ENCODE assay signal across 8 cellular contexts in genomic region chr1:47990286-47990685, GRCh38. TPM values are rescaled to one million over a fixed set of nuclear protein-coding genes. Genes with fewer than 3 reads are reported as not detected.
"Had no signal": no experiment of that assay in that cellular context is flagged by ENCODE, and none has a peak within 500 bp of the region (broad histone marks: within the 10 kb centered on the region; RNA-seq: fewer than 3 reads in every experiment).

No MANE protein-coding gene starts in this region.

- H3K4me1 ChIP-seq: HAP-1 had no signal

- H3K36me3 ChIP-seq: HAP-1 had no signal

- ATAC-seq: GM23338 had no signal

- H3K27ac ChIP-seq: GM23248 had no signal

- H3K9me3 ChIP-seq: HAP-1 had no signal

- H3K4me3 ChIP-seq: GM23248, GM23338, HAP-1 had no signal

- DNase-seq: GM23248, GOT3, H7, H9, HCEC 1CT, HFFc6 had no signal

- H3K4me3 Mint-ChIP-seq: GM23338, H9, HFFc6 had no signal

- H3K27ac Mint-ChIP-seq: H9, HFFc6 had no signal

- H3K9me3 Mint-ChIP-seq: GM23338, H9, HFFc6 had no signal

- H3K9ac ChIP-seq: GM23248 had no signal

RNA-seq across cellular contexts. Expression of gene TRABD2B, which starts 6.9 kb away (rescaled TPM):
- total RNA-seq: GM23248, HFFc6 had no signal
- polyA plus RNA-seq: GM23248 had no signal
